ENCODE assay signal across 16 cellular contexts in genomic region chr2:24105816-24106215, GRCh38. TPM values are rescaled to one million over a fixed set of nuclear protein-coding genes. Genes with fewer than 3 reads are reported as not detected.
DNase-seq lines count a peak whose midpoint lies in the region; TF ChIP-seq lines count a peak whose summit lies in the region.
"Had no signal": no experiment of that assay in that cellular context is flagged by ENCODE, and none has a peak within 500 bp of the region (broad histone marks: within the 10 kb centered on the region; RNA-seq: fewer than 3 reads in every experiment).

No MANE protein-coding gene starts in this region.

- peak; percentile 33 for DNase-seq in EH (ENCODE audit: low read depth)
- DNase-seq in amniotic epithelial cell (ENCODE audit: low read depth) = peak; percentile 46
- DNase-seq in fibroblast of the aortic adventitia (ENCODE audit: low read depth) = peak; percentile 44
- DNase-seq in activated naive CD8-positive, alpha-beta T cell treated with anti-CD3 and anti-CD28 coated beads for 36 hours = no peak
- no peak for DNase-seq in SIG-M5 treated with dmso at 0.1 percent for 504 hours (lab: John Stamatoyannopoulos, UW; ENCODE audit: unreplicated experiment)
- DNase-seq in MM.1S = no peak
- DNase-seq: AML-193, DMS53, NCI-H1048, NCI-H146, NCI-H2081 treated with DMSO at 0.1 percent for 48 hours, NCI-H2227 treated with DMSO at 0.1 percent for 48 hours, NCI-H526 treated with DMSO at 0.1 percent for 48 hours, RPMI8226 had no signal

- peaks cover 23% of the 10 kb centered on the region for H3K9me3 Mint-ChIP-seq in activated naive CD8-positive, alpha-beta T cell treated with anti-CD3 and anti-CD28 coated beads for 36 hours

- H3K4me1 ChIP-seq in MM.1S (ENCODE audit: low read length) = no peaks in the 10 kb centered on the region

- no peaks in the 10 kb centered on the region for H3K79me2 ChIP-seq in MM.1S (ENCODE audit: low read length)

- no peak for TF ChIP-seq CTCF in fibroblast of the aortic adventitia (IDR thresholded peaks at IDR 0.05; ENCODE audit: insufficient read depth, low read length)
- TF ChIP-seq CTCF in MM.1S (IDR thresholded peaks at IDR 0.05; ENCODE audit: low read length) = no peak

- no peaks in the 10 kb centered on the region for H3F3A ChIP-seq in MM.1S (ENCODE audit: insufficient read depth, low read length)

- no peaks in the 10 kb centered on the region for H3K27me3 Mint-ChIP-seq in activated naive CD8-positive, alpha-beta T cell treated with anti-CD3 and anti-CD28 coated beads for 36 hours

- no peak overlapping the region for H3K27ac Mint-ChIP-seq in activated naive CD8-positive, alpha-beta T cell treated with anti-CD3 and anti-CD28 coated beads for 36 hours

- no peaks in the 10 kb centered on the region for H3K36me3 ChIP-seq in MM.1S (replicated peaks; ENCODE audit: insufficient read depth, low read length)

- no peaks in the 10 kb centered on the region for H3K9me2 ChIP-seq in MM.1S (replicated peaks; ENCODE audit: insufficient read depth, low read length)

- no peak overlapping the region for H3K4me3 Mint-ChIP-seq in activated naive CD8-positive, alpha-beta T cell treated with anti-CD3 and anti-CD28 coated beads for 36 hours

- H3K4me3 ChIP-seq in fibroblast of the aortic adventitia (ENCODE audit: low read depth, low read length) = no peak overlapping the region
- H3K4me3 ChIP-seq in MM.1S (ENCODE audit: low read length) = no peak overlapping the region

- H3K4me2 ChIP-seq in MM.1S (ENCODE audit: low read depth, low read length) = no peak overlapping the region

- no peak overlapping the region for H3K27ac ChIP-seq in MM.1S (ENCODE audit: low read length)

- H4K20me1 ChIP-seq in MM.1S (ENCODE audit: insufficient read depth, low read length) = no peaks in the 10 kb centered on the region

- H3K9me3 ChIP-seq in MM.1S (replicated peaks; ENCODE audit: insufficient read depth, low read length) = no peaks in the 10 kb centered on the region

- no peak overlapping the region for H2AFZ ChIP-seq in MM.1S (ENCODE audit: low read length)

- no peak overlapping the region for H3K9ac ChIP-seq in MM.1S (ENCODE audit: low read length)

- peaks cover 6% of the 10 kb centered on the region for H3K36me3 Mint-ChIP-seq in activated naive CD8-positive, alpha-beta T cell treated with anti-CD3 and anti-CD28 coated beads for 36 hours

- H3K27me3 ChIP-seq in MM.1S (replicated peaks; ENCODE audit: insufficient read depth, low read length) = no peaks in the 10 kb centered on the region

- no peaks in the 10 kb centered on the region for H3K4me1 Mint-ChIP-seq in activated naive CD8-positive, alpha-beta T cell treated with anti-CD3 and anti-CD28 coated beads for 36 hours

RNA-seq across cellular contexts. Expression of gene PFN4, which starts 17.3 kb away (rescaled TPM):
- 0.45 and 1.7 TPM in 2 replicates for total RNA-seq in fibroblast of the aortic adventitia (ENCODE audit: low replicate concordance)
- under 1 TPM in 1 of 2 experiments, not detected in 1; 0.26 TPM for total RNA-seq in activated naive CD8-positive, alpha-beta T cell treated with anti-CD3 and anti-CD28 coated beads for 36 hours
- total RNA-seq: A673, OCI-LY7 had no signal

RNA-seq across cellular contexts. Expression of gene FAM228B, which starts 17.5 kb away (rescaled TPM):
- 7.0 and 10.3 TPM in 2 replicates for total RNA-seq in fibroblast of the aortic adventitia (ENCODE audit: low replicate concordance)
- 1 to 10 TPM; 4.1 to 4.6 TPM for total RNA-seq in activated naive CD8-positive, alpha-beta T cell treated with anti-CD3 and anti-CD28 coated beads for 36 hours

RNA-seq across cellular contexts. Expression of gene TP53I3, which starts 21.2 kb away (rescaled TPM):
- total RNA-seq in fibroblast of the aortic adventitia (ENCODE audit: low replicate concordance) = 22.3 and 38.7 TPM in 2 replicates
- 1 to 10 TPM; 1.8 to 2.3 TPM for total RNA-seq in activated naive CD8-positive, alpha-beta T cell treated with anti-CD3 and anti-CD28 coated beads for 36 hours

RNA-seq across cellular contexts. Expression of gene SF3B6, which starts 29.7 kb away (rescaled TPM):
- total RNA-seq in fibroblast of the aortic adventitia (ENCODE audit: low replicate concordance) = 162 and 191 TPM in 2 replicates
- 100 to 1,000 TPM; 159 to 165 TPM for total RNA-seq in activated naive CD8-positive, alpha-beta T cell treated with anti-CD3 and anti-CD28 coated beads for 36 hours

RNA-seq across cellular contexts. Expression of gene FKBP1B, which starts 56.3 kb away (rescaled TPM):
- 3.5 and 7.9 TPM in 2 replicates for total RNA-seq in fibroblast of the aortic adventitia (ENCODE audit: low replicate concordance)
- 1 to 10 TPM in 1 of 2 experiments, under 1 TPM in 1; 0.99 to 1.0 TPM for total RNA-seq in activated naive CD8-positive, alpha-beta T cell treated with anti-CD3 and anti-CD28 coated beads for 36 hours

Comparison
In these comparisons a context has a peak if more than half of its experiments do, and no peak if none do; other contexts are left out.
1. DNase-seq: peak in EH (single experiment), amniotic epithelial cell (single experiment) and fibroblast of the aortic adventitia (single experiment); none in activated naive CD8-positive, alpha-beta T cell treated with anti-CD3 and anti-CD28 coated beads for 36 hours (single experiment), SIG-M5 treated with dmso at 0.1 percent for 504 hours (single experiment) and MM.1S (single experiment).